ENCODE assay signal across 8 cellular contexts in the genomic region with DNA sequence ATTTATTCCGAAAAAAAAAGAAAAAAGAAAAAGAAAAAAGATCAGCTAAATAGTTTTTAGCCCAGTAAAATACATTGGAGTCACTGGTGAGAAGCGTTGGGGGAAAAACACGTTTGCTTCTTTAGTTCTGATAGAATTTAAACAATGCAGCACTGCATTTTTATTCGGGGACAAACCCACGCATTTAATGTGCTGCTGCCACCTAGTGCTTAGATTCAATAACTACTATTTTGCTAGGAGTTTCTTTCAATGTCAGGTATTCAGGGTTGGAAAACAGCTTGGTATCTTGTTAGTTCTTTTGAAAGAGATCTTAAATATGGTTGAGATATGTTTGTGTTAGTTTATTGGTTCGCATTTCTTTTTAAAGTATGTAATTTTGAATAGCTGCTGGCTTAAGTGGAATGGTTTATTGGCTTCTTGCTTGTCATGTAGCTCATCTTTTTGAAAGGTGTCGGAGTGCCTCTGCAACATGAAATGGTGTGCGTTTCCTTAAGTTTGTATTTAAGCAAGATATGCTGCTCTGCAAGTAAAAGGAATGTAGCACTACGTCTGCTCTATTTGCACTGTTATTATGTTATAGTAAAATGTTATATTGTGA. TPM values are rescaled to one million over a fixed set of nuclear protein-coding genes. Genes with fewer than 3 reads are reported as not detected.
A peak's percentile ranks its signal among the peaks of the same experiment; 100 is the strongest.
DNase-seq lines count a peak whose midpoint lies in the region; ATAC-seq, FAIRE-seq and TF ChIP-seq lines count a peak whose summit lies in the region.

No MANE protein-coding gene starts in this region.

- peaks cover 9% of the 10 kb centered on the region for H3K36me3 Mint-ChIP-seq in mesothelial cell of epicardium

- no peaks in the 10 kb centered on the region for H3K27me3 ChIP-seq in RWPE2 (ENCODE audit: insufficient read depth, poor library complexity, severe bottlenecking)

- ATAC-seq in RWPE2 (ENCODE audit: low read depth) (no peak), HG03565 (IDR thresholded peaks at IDR 0.05; ENCODE audit: unreplicated experiment) (no peak), GM19328 (IDR thresholded peaks at IDR 0.05; ENCODE audit: unreplicated experiment) (no peak)

- TF ChIP-seq CTCF in D721Med (IDR thresholded peaks at IDR 0.05; ENCODE audit: insufficient read depth, missing control alignments) (peak; percentile 83), RWPE2 (IDR thresholded peaks at IDR 0.05; ENCODE audit: poor library complexity, severe bottlenecking) (peak; percentile 91), coronary artery (IDR thresholded peaks at IDR 0.05) (peak; percentile 57), mesothelial cell of epicardium (IDR thresholded peaks at IDR 0.05; ENCODE audit: unreplicated experiment) (peak; percentile 77)

- H3K4me3 ChIP-seq in RWPE2 (ENCODE audit: severe bottlenecking) = no peak overlapping the region
- H3K4me3 ChIP-seq in coronary artery = no peak overlapping the region

- no peak for DNase-seq in D721Med (ENCODE audit: insufficient read length, low spot score)
- peak; percentile 12 for DNase-seq in GM19238 (ENCODE audit: insufficient read length, low spot score)
- peak; percentile 49 for DNase-seq in M059J (ENCODE audit: low read depth)
- no peak for DNase-seq in RWPE2 (ENCODE audit: low spot score)
- DNase-seq in coronary artery (ENCODE audit: low spot score) = no peak
- no peak for DNase-seq in mesothelial cell of epicardium (ENCODE audit: low spot score in 2 of 2, unreplicated experiment in 2 of 2)

- H3K27ac ChIP-seq in RWPE2 (ENCODE audit: poor library complexity, severe bottlenecking) (no peak overlapping the region), coronary artery (no peak overlapping the region)

- no peak overlapping the region for H3K4me3 Mint-ChIP-seq in mesothelial cell of epicardium

- FAIRE-seq in D721Med (lab: Jason Lieb, UNC) = peak; percentile 81

- H3K36me3 ChIP-seq in RWPE2 (ENCODE audit: low read depth) = no peaks in the 10 kb centered on the region

- peaks cover 10% of the 10 kb centered on the region for H3K9me3 Mint-ChIP-seq in mesothelial cell of epicardium

- peaks cover 40% of the 10 kb centered on the region for H3K4me1 Mint-ChIP-seq in mesothelial cell of epicardium

- no peaks in the 10 kb centered on the region for H3K27me3 Mint-ChIP-seq in mesothelial cell of epicardium (ENCODE audit: low read depth)

- H3K4me1 ChIP-seq in RWPE2 (ENCODE audit: insufficient read depth, poor library complexity, severe bottlenecking) = no peaks in the 10 kb centered on the region

- H3K27ac Mint-ChIP-seq in mesothelial cell of epicardium = peak overlapping the region; percentile 26

- H3K9me3 ChIP-seq in RWPE2 (ENCODE audit: severe bottlenecking) = no peaks in the 10 kb centered on the region

RNA-seq across cellular contexts. Expression of gene SVIP, which starts 41.9 kb away (rescaled TPM):
- 3.9 and 4.9 TPM in 2 replicates for total RNA-seq in M059J (2014; rRNA removed; shearing (Covaris generic))
- total RNA-seq in mesothelial cell of epicardium = 17.0 to 19.9 TPM (median 19.6 TPM) in 3 replicates

Comparison
In these comparisons a context has a peak if more than half of its experiments do, and no peak if none do; other contexts are left out.
1. DNase-seq: peak in GM19238 (single experiment) and M059J (single experiment); none in D721Med (single experiment), RWPE2 (single experiment), coronary artery (single experiment) and mesothelial cell of epicardium (0 of 2).
2. Peak in every context shown above with its lines, with median percentiles within 50 percentile points of each other: CTCF ChIP-seq.